ENCODE assay signal across 8 cellular contexts in genomic region chr1:26164036-26164927, GRCh38. TPM values are rescaled to one million over a fixed set of nuclear protein-coding genes. Genes with fewer than 3 reads are reported as not detected.
DNase-seq lines count a peak whose midpoint lies in the region; ATAC-seq and TF ChIP-seq lines count a peak whose summit lies in the region.

No MANE protein-coding gene starts in this region.

- H3K9me3 Mint-ChIP-seq in CD14-positive monocyte (peaks cover 0 to 9% (median 0%) of the 10 kb centered on the region in 7 donors), IgD-negative memory B cell (no peaks in the 10 kb centered on the region), nephron progenitor cell (no peaks in the 10 kb centered on the region)

- peaks cover 0 to 2% of the 10 kb centered on the region in 2 donors for H3K36me3 Mint-ChIP-seq in CD14-positive monocyte
- no peaks in the 10 kb centered on the region for H3K36me3 Mint-ChIP-seq in IgD-negative memory B cell
- no peaks in the 10 kb centered on the region for H3K36me3 Mint-ChIP-seq in nephron progenitor cell (ENCODE audit: low read depth)

- H3K27me3 Mint-ChIP-seq in CD14-positive monocyte (ENCODE audit: low read depth in 3 of 3) (peaks cover 41 to 55% (median 53%) of the 10 kb centered on the region in 3 donors), IgD-negative memory B cell (peaks cover 15% of the 10 kb centered on the region), nephron progenitor cell (ENCODE audit: low read depth, poor library complexity) (peaks cover 32% of the 10 kb centered on the region)

- H3K9me3 ChIP-seq in esophagus muscularis mucosa (no peaks in the 10 kb centered on the region), tibial artery (no peaks in the 10 kb centered on the region)

- intact Hi-C loops in CD14-positive monocyte (cut with micrococcal nuclease): loop anchor here (1.0 to 5.0 kb wide), 3 partner anchors 42 to 59 kb away; no protein-coding TSS in a partner anchor
- intact Hi-C loops in esophagus muscularis mucosa (cut with DNase I): loop anchor here (5.0 kb wide), 2 partner anchors 57 to 127 kb away; no protein-coding TSS in a partner anchor
- intact Hi-C loops in tibial artery (cut with DNase I; ENCODE audit: low total_unique reads): loop anchor here (5.0 kb wide), 1 partner anchor 52 kb away; the partner anchor contains the start of gene PDIK1L

- H3K4me1 ChIP-seq in esophagus muscularis mucosa (peaks cover 32 to 40% (median 37%) of the 10 kb centered on the region in 4 donors), tibial artery (peaks cover 0 to 29% (median 21%) of the 10 kb centered on the region in 4 donors)

- H3K36me3 ChIP-seq in esophagus muscularis mucosa (no peaks in the 10 kb centered on the region), tibial artery (no peaks in the 10 kb centered on the region)

- TF ChIP-seq CTCF in CD14-positive monocyte (IDR thresholded peaks at IDR 0.05) (peak; percentile 75), esophagus muscularis mucosa (IDR thresholded peaks at IDR 0.05) (peak; percentile 65 to 89 (median 81)), nephron progenitor cell (IDR thresholded peaks at IDR 0.05) (peak; percentile 31), tibial artery (IDR thresholded peaks at IDR 0.05) (peak; percentile 49 to 70)

- H3K27ac Mint-ChIP-seq in CD14-positive monocyte (peak overlapping the region in 3 of 7 donors; percentile 41 to 58 (median 57)), IgD-negative memory B cell (peak overlapping the region in 2 of 3 donors; percentile 46 to 50), nephron progenitor cell (peak overlapping the region; percentile 98)

- WGBS in esophagus muscularis mucosa: 38% methylated on average over 20 of the region's 73 CpGs

- no peak for TF ChIP-seq EP300 in esophagus muscularis mucosa (IDR thresholded peaks at IDR 0.05)

- H3K27ac ChIP-seq in esophagus muscularis mucosa (replicated peaks in 1 of 4) (peak overlapping the region; percentile 72 to 75 (median 75)), tibial artery (peak overlapping the region; percentile 26 to 52)

- H3K4me3 ChIP-seq in esophagus muscularis mucosa: peak overlapping the region; percentile 54 to 62 (median 57)
- H3K4me3 ChIP-seq in tibial artery: peak overlapping the region; percentile 44 to 59

- no peak for TF ChIP-seq POLR2A in esophagus muscularis mucosa (IDR thresholded peaks at IDR 0.05; ENCODE audit: low read depth)

- peaks cover 0 to 4% (median 0%) of the 10 kb centered on the region in 4 donors for H3K27me3 ChIP-seq in esophagus muscularis mucosa
- H3K27me3 ChIP-seq in tibial artery: peaks cover 0 to 10% of the 10 kb centered on the region in 2 donors

- no peak for ATAC-seq in HG03439 (IDR thresholded peaks at IDR 0.05; ENCODE audit: unreplicated experiment)

- H3K4me1 Mint-ChIP-seq in CD14-positive monocyte: peaks cover 21% of the 10 kb centered on the region
- H3K4me1 Mint-ChIP-seq in IgD-negative memory B cell: peaks cover 0 to 7% (median 3%) of the 10 kb centered on the region in 3 donors
- peaks cover 65% of the 10 kb centered on the region for H3K4me1 Mint-ChIP-seq in nephron progenitor cell

- DNase-seq in CD14-positive monocyte (ENCODE audit: low spot score) (no peak), esophagus muscularis mucosa (ENCODE audit: extremely low spot score) (no peak), nephron progenitor cell (peak; percentile 91), tibial artery (no peak), globus pallidus (ENCODE audit: low spot score) (no peak)
- peak; percentile 82 for DNase-seq in activated CD8-positive, alpha-beta memory T cell treated with anti-CD3 and anti-CD28 coated beads, Interleukin-2, amount 50 U/mL, for 48 hours

- H3K4me3 Mint-ChIP-seq in CD14-positive monocyte (peak overlapping the region; percentile 70 to 85), IgD-negative memory B cell (peak overlapping the region; percentile 29 to 89 (median 60)), nephron progenitor cell (peak overlapping the region; percentile 75)

RNA-seq across cellular contexts. Expression of gene C1orf232, which starts 4.5 kb away (rescaled TPM):
- not detected for polyA plus RNA-seq in CD14-positive monocyte
- not detected for polyA plus RNA-seq in IgD-negative memory B cell
- total RNA-seq in esophagus muscularis mucosa: not detected

RNA-seq across cellular contexts. Expression of gene FAM110D, which starts 5.4 kb away (rescaled TPM):
- polyA plus RNA-seq in CD14-positive monocyte (not detected), IgD-negative memory B cell (not detected)
- total RNA-seq in esophagus muscularis mucosa: 10 to 100 TPM in 2 of 4 donors, 1 to 10 TPM in 2; 2.9 to 17.9 (median 11.6) TPM

RNA-seq across cellular contexts. Expression of gene ZNF593, which starts 5.4 kb away (rescaled TPM):
- polyA plus RNA-seq in CD14-positive monocyte (10 to 100 TPM; 27.8 to 36.5 TPM), IgD-negative memory B cell (43.7 TPM)
- total RNA-seq in esophagus muscularis mucosa: 10 to 100 TPM; 10.4 to 41.6 (median 22.5) TPM

RNA-seq across cellular contexts. Expression of gene ZNF593OS, which starts 7.3 kb away (rescaled TPM):
- polyA plus RNA-seq in CD14-positive monocyte (under 1 TPM; 0.50 to 0.59 TPM), IgD-negative memory B cell (0.61 TPM)
- total RNA-seq in esophagus muscularis mucosa: not detected

RNA-seq across cellular contexts. Expression of gene CNKSR1, which starts 13.0 kb away (rescaled TPM):
- polyA plus RNA-seq in CD14-positive monocyte: not detected
- polyA plus RNA-seq in IgD-negative memory B cell: 2.2 TPM
- total RNA-seq in esophagus muscularis mucosa: 1 to 10 TPM; 1.4 to 2.6 (median 1.9) TPM

Comparison
In these comparisons a context has a peak if more than half of its experiments do, and no peak if none do; other contexts are left out.
1. DNase-seq: peak in activated CD8-positive, alpha-beta memory T cell treated with anti-CD3 and anti-CD28 coated beads, Interleukin-2, amount 50 U/mL, for 48 hours (single experiment) and nephron progenitor cell (single experiment); none in CD14-positive monocyte (single experiment), esophagus muscularis mucosa (single experiment), tibial artery (0 of 2) and globus pallidus (single experiment).
2. CTCF ChIP-seq: peak in every context shown above with its lines; median percentile 81 in esophagus muscularis mucosa; 75 in CD14-positive monocyte; 60 in tibial artery; 31 in nephron progenitor cell.
3. Peak in every context shown above with its lines, with median percentiles within 50 percentile points of each other: H3K4me3 Mint-ChIP-seq.